In genomic region chr12:131065801-131066200, GRCh38 we compare ENCODE assay signal across 24 cellular contexts.
"Had no signal": no experiment of that assay in that cellular context is flagged by ENCODE, and none has a peak within 500 bp of the region (broad histone marks: within the 10 kb centered on the region; RNA-seq: fewer than 3 reads in every experiment).

No MANE protein-coding gene starts in this region.

- H3K4me1 ChIP-seq: gastrocnemius medialis, pancreas had no signal

- FAIRE-seq: islet of Langerhans, pancreas had no signal

- H3K36me3 ChIP-seq: gastrocnemius medialis, neutrophil, pancreas, sigmoid colon, stomach, thyroid gland, vagina had no signal

- H3K27me3 ChIP-seq: gastrocnemius medialis, pancreas, sigmoid colon, stomach, thyroid gland, vagina had no signal

- ATAC-seq: esophagus mucosa, gastrocnemius medialis, left colon, mucosa of descending colon, pancreas had no signal

- H3K9me3 ChIP-seq: gastrocnemius medialis, mucosa of descending colon, neutrophil, pancreas, sigmoid colon, stomach, thyroid gland, vagina had no signal

- H3K4me3 ChIP-seq: gastrocnemius medialis, lung, mucosa of descending colon, pancreas, sigmoid colon, stomach, thyroid gland, vagina had no signal

- H3K27ac ChIP-seq: epithelial cell of prostate, gastrocnemius medialis, neutrophil, pancreas, sigmoid colon, stomach, thyroid gland, vagina had no signal

- DNase-seq: cortex of kidney; effector CD4-positive, alpha-beta T cell; foreskin fibroblast; gastrocnemius medialis; hippocampal formation; kidney glomerular epithelial cell; naive B cell; retina; stimulated activated CD4-positive, alpha-beta T cell treated with anti-CD3 and anti-CD28 coated beads, Interleukin-2, amount 100 ng/mL, for 24 hours; stimulated activated CD4-positive, alpha-beta T cell treated with anti-CD3 and anti-CD28 coated beads, Interleukin-4, amount 100 ng/mL, for 24 hours; stimulated activated naive CD4-positive, alpha-beta T cell treated with Interleukin-2 at 50 U/mL for 16 hours; stomach; thyroid gland; trophoblast cell had no signal
